27 cellular contexts compared by ENCODE assay signal in the genomic region with DNA sequence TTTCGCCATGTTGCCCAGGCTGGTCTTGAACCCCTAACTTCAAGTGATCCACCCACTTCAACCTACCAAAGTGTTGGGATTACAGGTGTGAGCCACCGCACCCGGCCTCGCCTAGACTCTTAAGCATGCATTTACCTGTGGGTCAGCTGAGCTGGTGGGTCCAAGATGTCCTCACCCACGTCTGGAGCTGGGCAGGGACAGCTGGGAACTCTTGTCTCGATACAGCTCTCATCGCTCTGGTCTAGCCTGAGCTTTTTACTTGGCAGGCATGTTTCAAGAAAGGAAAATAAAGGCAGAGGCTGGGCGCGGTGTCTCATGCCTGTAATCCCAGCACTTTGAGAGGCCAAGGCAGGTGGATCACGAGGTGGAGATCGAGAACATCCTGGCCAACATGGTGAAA. TPM values are rescaled to one million over a fixed set of nuclear protein-coding genes. Genes with fewer than 3 reads are reported as not detected.
"Had no signal": no experiment of that assay in that cellular context is flagged by ENCODE, and none has a peak within 500 bp of the region (broad histone marks: within the 10 kb centered on the region; RNA-seq: fewer than 3 reads in every experiment).

No MANE protein-coding gene starts in this region.

- DNase-seq: cerebellar nuclear complex; cortex of kidney; effector CD4-positive, alpha-beta T cell; foreskin fibroblast; heart right ventricle; hippocampal formation; kidney glomerular epithelial cell; left colon; left ventricle myocardium inferior; lower lobe of right lung; naive thymus-derived CD8-positive, alpha-beta T cell; nephron progenitor cell; nucleus accumbens; pancreas; sigmoid colon; stimulated activated CD4-positive, alpha-beta T cell treated with anti-CD3 and anti-CD28 coated beads, Interleukin-2, amount 100 ng/mL, for 24 hours; stimulated activated CD4-positive, alpha-beta T cell treated with anti-CD3 and anti-CD28 coated beads, Interleukin-4, amount 100 ng/mL, for 24 hours; stimulated activated naive CD4-positive, alpha-beta T cell treated with Interleukin-2 at 50 U/mL for 16 hours; stomach; thyroid gland had no signal

- H3K27ac ChIP-seq: epithelial cell of prostate, gastroesophageal sphincter, heart right ventricle, left ventricle myocardium inferior, lower lobe of right lung, pancreas, sigmoid colon, stomach, thyroid gland had no signal

- H3K27me3 ChIP-seq: gastroesophageal sphincter, heart right ventricle, pancreas, sigmoid colon, stomach, thyroid gland had no signal

- FAIRE-seq: islet of Langerhans, pancreas had no signal

- H3K4me1 ChIP-seq: gastroesophageal sphincter, heart right ventricle, left ventricle myocardium inferior, lower lobe of right lung, pancreas, sigmoid colon, stomach had no signal

- ATAC-seq: esophagus mucosa; gastroesophageal sphincter; heart right ventricle; left colon; lower lobe of right lung; naive thymus-derived CD8-positive, alpha-beta T cell; pancreas; stimulated activated effector memory CD8-positive, alpha-beta T cell treated with anti-CD3 and anti-CD28 coated beads, Interleukin-12 subunit alpha, Interleukin-12 subunit beta, amount 100 ng/mL, for 72 hours had no signal

RNA-seq across cellular contexts. Expression of gene PHOSPHO1, which starts 56.9 kb away (rescaled TPM):
- total RNA-seq: left colon; naive thymus-derived CD8-positive, alpha-beta T cell; progenitor cell of endocrine pancreas; sigmoid colon; subcutaneous adipose tissue had no signal
